8 cellular contexts compared by ENCODE assay signal in the genomic region with DNA sequence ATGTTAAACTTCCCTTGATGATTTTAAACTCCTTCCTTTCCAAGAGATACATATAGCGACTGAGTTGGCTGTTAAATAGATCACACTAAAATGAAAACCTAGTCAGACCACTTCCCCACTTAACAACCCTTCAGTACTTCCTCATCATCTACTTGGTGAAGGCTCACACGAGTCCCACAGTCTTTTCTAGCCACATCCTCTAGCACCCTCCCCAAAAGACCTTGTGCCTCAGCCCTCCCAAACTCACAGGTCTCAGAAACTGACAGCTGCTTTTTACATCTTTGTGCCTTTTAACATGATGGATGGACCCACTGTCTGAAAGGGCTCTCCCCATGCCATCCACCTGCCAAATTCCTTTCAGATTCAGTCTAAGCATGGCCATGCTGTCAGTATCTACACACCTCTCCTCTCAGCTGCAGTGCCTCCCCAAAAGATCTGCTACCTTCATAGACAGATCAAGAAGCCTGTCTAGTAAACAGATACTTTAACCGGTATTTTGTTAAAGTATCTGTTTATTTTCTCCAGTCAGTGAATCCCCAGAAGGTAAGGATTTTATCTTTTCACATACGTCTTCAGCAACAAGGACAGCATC.
DNase-seq lines count a peak whose midpoint lies in the region; ATAC-seq and TF ChIP-seq lines count a peak whose summit lies in the region.

No MANE protein-coding gene starts in this region.

- ATAC-seq in GM19372 (IDR thresholded peaks at IDR 0.05; ENCODE audit: low read depth, unreplicated experiment) (peak; percentile 89), HG03354 (IDR thresholded peaks at IDR 0.05; ENCODE audit: poor library complexity, severe bottlenecking, unreplicated experiment) (peak; percentile 74), GM21717 (IDR thresholded peaks at IDR 0.05; ENCODE audit: unreplicated experiment) (no peak)

- no peak overlapping the region for H3K4me3 ChIP-seq in GM12864 (ENCODE audit: low read depth, low read length)

- no peaks in the 10 kb centered on the region for H3K4me1 Mint-ChIP-seq in chondrocyte (ENCODE audit: low read depth)

- no peak overlapping the region for H3K27ac Mint-ChIP-seq in chondrocyte (ENCODE audit: unreplicated experiment)

- H3K36me3 Mint-ChIP-seq in chondrocyte (ENCODE audit: low read depth) = peaks cover 25% of the 10 kb centered on the region

- H3K4me3 Mint-ChIP-seq in chondrocyte (ENCODE audit: unreplicated experiment) = no peak overlapping the region

- DNase-seq in GM12864 (ENCODE audit: low read depth) (peak; percentile 18), NCI-H446 treated with DMSO at 0.1 percent for 48 hours (lab: John Stamatoyannopoulos, UW) (no peak), NCI-H345 treated with DMSO at 0.1 percent for 48 hours (lab: John Stamatoyannopoulos, UW; ENCODE audit: unreplicated experiment) (no peak), chondrocyte (ENCODE audit: low spot score) (no peak)
- DNase-seq in activated CD8-positive, alpha-beta memory T cell treated with anti-CD3 and anti-CD28 coated beads for 4 hours (ENCODE audit: low read depth in 2 of 2) = peak; percentile 2 to 5

- H3K27me3 Mint-ChIP-seq in chondrocyte (ENCODE audit: low read depth) = no peaks in the 10 kb centered on the region

- TF ChIP-seq CTCF in GM12864 (IDR thresholded peaks at IDR 0.05; ENCODE audit: low read depth, low read length, missing control alignments) (no peak), chondrocyte (IDR thresholded peaks at IDR 0.05) (no peak)

- no peaks in the 10 kb centered on the region for H3K9me3 Mint-ChIP-seq in chondrocyte (ENCODE audit: low read depth)

Comparison
In these comparisons a context has a peak if more than half of its experiments do, and no peak if none do; other contexts are left out.
1. DNase-seq: peak in GM12864 (single experiment) and activated CD8-positive, alpha-beta memory T cell treated with anti-CD3 and anti-CD28 coated beads for 4 hours (2 of 2); none in NCI-H446 treated with DMSO at 0.1 percent for 48 hours (single experiment), NCI-H345 treated with DMSO at 0.1 percent for 48 hours (single experiment) and chondrocyte (single experiment).